In the genomic region with DNA sequence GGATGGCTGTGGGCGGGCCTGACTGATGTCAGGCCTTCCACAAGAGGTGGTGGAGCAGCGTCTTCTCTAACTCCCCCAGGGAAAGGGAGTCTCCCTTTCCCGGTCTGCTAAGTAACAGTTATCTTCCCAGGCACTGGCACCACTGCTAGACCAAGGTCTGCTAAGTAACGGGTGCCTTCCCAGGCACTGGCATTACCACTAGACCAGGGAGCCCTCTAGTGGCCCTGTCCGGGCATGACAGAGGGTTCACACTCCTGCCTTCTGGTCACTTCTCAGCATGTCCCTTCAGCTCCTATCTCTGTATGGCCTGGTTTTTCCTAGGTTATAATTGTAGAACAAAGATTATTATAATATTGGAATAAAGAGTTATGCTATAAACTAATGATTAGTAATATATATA, we compare ENCODE assay signal across 6 cellular contexts. TPM values are rescaled to one million over a fixed set of nuclear protein-coding genes. Genes with fewer than 3 reads are reported as not detected.
DNase-seq lines count a peak whose midpoint lies in the region; ATAC-seq and TF ChIP-seq lines count a peak whose summit lies in the region.
"Not testable (repeated sequence)": the region's sequence is repeated elsewhere in the genome, so short reads cannot be mapped to it uniquely, and the experiment has no call there.

No MANE protein-coding gene starts in this region.

- not testable (repeated sequence) for H3K36me3 ChIP-seq in BLaER1
- H3K36me3 ChIP-seq in esophagus muscularis mucosa: peaks cover 0 to 26% (median 23%) of the 10 kb centered on the region in 4 donors

- peaks cover 87% of the 10 kb centered on the region for H3K4me1 ChIP-seq in BLaER1
- H3K4me1 ChIP-seq in esophagus muscularis mucosa: peaks cover 4 to 19% (median 10%) of the 10 kb centered on the region in 4 donors

- not testable (repeated sequence) for H3K9me3 ChIP-seq in BLaER1, esophagus muscularis mucosa

- DNase-seq in GOT3 (lab: John Stamatoyannopoulos, UW) (peak; percentile 27), NCI-H345 (lab: John Stamatoyannopoulos, UW) (peak; percentile 44), sciatic nerve (ENCODE audit: low spot score) (peak; percentile 94)
- DNase-seq in activated CD8-positive, alpha-beta memory T cell treated with anti-CD3 and anti-CD28 coated beads for 24 hours: peak; percentile 89
- DNase-seq in esophagus muscularis mucosa (ENCODE audit: extremely low spot score): not testable (repeated sequence)

- not testable (repeated sequence) for H3K4me3 ChIP-seq in BLaER1, esophagus muscularis mucosa

- WGBS in esophagus muscularis mucosa: 0% methylated on average over 1 of the region's 5 CpGs

- not testable (repeated sequence) for TF ChIP-seq EP300 in esophagus muscularis mucosa (IDR thresholded peaks at IDR 0.05)

- not testable (repeated sequence) for H4K20me1 ChIP-seq in BLaER1

- peak; percentile 52 for ATAC-seq in sciatic nerve

- peak; percentile 46 to 55 (median 51) for TF ChIP-seq CTCF in esophagus muscularis mucosa (IDR thresholded peaks at IDR 0.05)

- not testable (repeated sequence) for H3K27ac ChIP-seq in BLaER1; esophagus muscularis mucosa (replicated peaks in 1 of 4)

- not testable (repeated sequence) for H3K9ac ChIP-seq in BLaER1

- peak overlapping the region; percentile 89 for H3K4me2 ChIP-seq in BLaER1

- intact Hi-C loops in esophagus muscularis mucosa (cut with DNase I): loop anchor here (5.0 kb wide), 1 partner anchor 86 kb away; no protein-coding TSS in a partner anchor
- intact Hi-C loops in sciatic nerve (cut with DNase I): not testable (repeated sequence)

- H3K27me3 ChIP-seq in BLaER1, esophagus muscularis mucosa: not testable (repeated sequence)

- not testable (repeated sequence) for TF ChIP-seq POLR2A in esophagus muscularis mucosa (IDR thresholded peaks at IDR 0.05; ENCODE audit: low read depth)

RNA-seq across cellular contexts. Expression of a gene that starts 1.8 kb away (rescaled TPM):
- total RNA-seq in esophagus muscularis mucosa: 1 to 10 TPM in 2 of 4 donors, under 1 TPM in 1, not detected in 1; 0.23 to 1.5 (median 1.4) TPM
- 1.2 TPM for total RNA-seq in sciatic nerve

RNA-seq across cellular contexts. Expression of a gene that starts 40.2 kb away (rescaled TPM):
- total RNA-seq in esophagus muscularis mucosa (under 1 TPM in 3 of 4 donors, not detected in 1; 0.13 to 0.92 (median 0.50) TPM), sciatic nerve (11.0 TPM)

RNA-seq across cellular contexts. Expression of a gene that starts 40.8 kb away (rescaled TPM):
- total RNA-seq in esophagus muscularis mucosa: 1 to 10 TPM in 1 of 4 donors, under 1 TPM in 3; 0.33 to 1.0 (median 0.71) TPM
- total RNA-seq in sciatic nerve: 2.7 TPM

RNA-seq across cellular contexts. Expression of a gene that starts 49.5 kb away (rescaled TPM):
- total RNA-seq in esophagus muscularis mucosa: 1 to 10 TPM; 1.6 to 7.3 (median 2.8) TPM
- total RNA-seq in sciatic nerve: 10.8 TPM

RNA-seq across cellular contexts. Expression of a gene that starts 59.4 kb away (rescaled TPM):
- total RNA-seq in esophagus muscularis mucosa (1 to 10 TPM; 5.5 to 8.8 (median 6.8) TPM), sciatic nerve (15.4 TPM)
